ENCODE assay signal across 8 cellular contexts in the genomic region with DNA sequence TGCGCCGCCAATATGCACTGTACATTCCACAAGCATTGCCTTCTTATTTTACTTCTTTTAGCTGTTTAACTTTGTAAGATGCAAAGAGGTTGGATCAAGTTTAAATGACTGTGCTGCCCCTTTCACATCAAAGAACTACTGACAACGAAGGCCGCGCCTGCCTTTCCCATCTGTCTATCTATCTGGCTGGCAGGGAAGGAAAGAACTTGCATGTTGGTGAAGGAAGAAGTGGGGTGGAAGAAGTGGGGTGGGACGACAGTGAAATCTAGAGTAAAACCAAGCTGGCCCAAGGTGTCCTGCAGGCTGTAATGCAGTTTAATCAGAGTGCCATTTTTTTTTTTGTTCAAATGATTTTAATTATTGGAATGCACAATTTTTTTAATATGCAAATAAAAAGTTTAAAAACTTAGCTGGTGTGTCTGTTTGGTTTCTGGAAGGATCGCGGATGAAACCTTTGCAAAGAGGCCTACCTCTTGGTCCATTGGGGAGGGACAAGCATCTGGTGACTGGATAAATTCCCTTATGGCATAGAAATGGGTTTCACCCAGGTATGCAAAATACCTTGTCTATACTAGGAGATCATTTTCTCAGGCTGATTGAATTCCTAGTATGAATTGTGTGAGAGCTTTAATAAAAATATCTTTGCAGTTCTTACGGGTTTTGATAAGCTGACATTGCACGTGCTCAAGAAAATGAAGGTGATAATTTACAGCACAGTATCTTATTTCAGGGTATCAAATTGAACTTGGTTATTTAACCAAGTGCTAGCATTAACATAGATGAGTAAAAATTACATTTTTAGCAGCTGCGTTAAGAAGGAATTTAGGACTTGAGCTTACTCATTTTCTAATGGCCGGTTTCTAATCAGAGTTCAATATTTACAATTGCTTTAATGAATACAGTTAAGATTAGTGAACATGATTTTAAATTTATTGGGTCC. TPM values are rescaled to one million over a fixed set of nuclear protein-coding genes. Genes with fewer than 3 reads are reported as not detected.
DNase-seq lines count a peak whose midpoint lies in the region; ATAC-seq and TF ChIP-seq lines count a peak whose summit lies in the region.
"Not testable (repeated sequence)": the region's sequence is repeated elsewhere in the genome, so short reads cannot be mapped to it uniquely, and the experiment has no call there.

No MANE protein-coding gene starts in this region.

- not testable (repeated sequence) for H3K27me3 Mint-ChIP-seq in effector memory CD8-positive, alpha-beta T cell
- peaks cover 36 to 50% (median 48%) of the 10 kb centered on the region in 3 donors for H3K27me3 Mint-ChIP-seq in immature natural killer cell (ENCODE audit: low read depth in 3 of 3)

- ATAC-seq in activated naive CD4-positive, alpha-beta T cell treated with anti-CD3 and anti-CD28 coated beads, Interleukin-2, amount 50 U/mL, for 72 hours; effector memory CD8-positive, alpha-beta T cell (replicated peaks): not testable (repeated sequence)

- peak overlapping the region; percentile 99 for H3K27ac Mint-ChIP-seq in activated naive CD4-positive, alpha-beta T cell treated with anti-CD3 and anti-CD28 coated beads, Interleukin-2, amount 50 U/mL, for 72 hours
- H3K27ac Mint-ChIP-seq in effector memory CD8-positive, alpha-beta T cell: peak overlapping the region; percentile 98 to 99
- H3K27ac Mint-ChIP-seq in immature natural killer cell: peak overlapping the region; percentile 90 to 98 (median 96)

- H3K4me2 ChIP-seq in DOHH2 (ENCODE audit: low read length) (peak overlapping the region; percentile 54), osteoblast (ENCODE audit: insufficient read depth, low read length) (peak overlapping the region; percentile 80)

- H4K20me1 ChIP-seq in DOHH2 (ENCODE audit: control insufficient read depth, insufficient read depth, low read depth, low read length); osteoblast (ENCODE audit: insufficient read depth, low read length): not testable (repeated sequence)

- peak; percentile 2 for DNase-seq in SIG-M5 (lab: John Stamatoyannopoulos, UW)
- DNase-seq in activated naive CD4-positive, alpha-beta T cell treated with anti-CD3 and anti-CD28 coated beads, Interleukin-2, amount 50 U/mL, for 72 hours (ENCODE audit: low spot score in 2 of 2); effector memory CD8-positive, alpha-beta T cell; osteoblast (ENCODE audit: insufficient read length, low spot score, missing footprints); transverse colon: not testable (repeated sequence)
- peak in 1 of 3 donors; percentile 27 for DNase-seq in immature natural killer cell

- not testable (repeated sequence) for TF ChIP-seq CTCF in DOHH2 (IDR thresholded peaks at IDR 0.05; ENCODE audit: low read depth, low read length, poor library complexity, severe bottlenecking); osteoblast (IDR thresholded peaks at IDR 0.05; ENCODE audit: extremely low read depth, low read depth, low read length); transverse colon (IDR thresholded peaks at IDR 0.05)

- H3K4me3 Mint-ChIP-seq in effector memory CD8-positive, alpha-beta T cell: peak overlapping the region; percentile 94 to 98
- H3K4me3 Mint-ChIP-seq in immature natural killer cell: peak overlapping the region; percentile 94 to 99 (median 96)

- H3K4me1 ChIP-seq in DOHH2 (ENCODE audit: control insufficient read depth, low read length) (peaks cover 69% of the 10 kb centered on the region), HUES6 (ENCODE audit: control insufficient read depth, insufficient read depth, low read length) (peaks cover 48% of the 10 kb centered on the region)
- not testable (repeated sequence) for H3K4me1 ChIP-seq in osteoblast (ENCODE audit: insufficient read depth, low read length); transverse colon

- peak overlapping the region; percentile 99 for H3K27ac ChIP-seq in DOHH2 (ENCODE audit: low read depth, low read length)
- H3K27ac ChIP-seq in HUES6 (ENCODE audit: low read depth, low read length): peak overlapping the region; percentile 74; the same call in 1 of the 2 replicates
- peak overlapping the region; percentile 93 for H3K27ac ChIP-seq in osteoblast (ENCODE audit: low read depth, low read length)
- peak overlapping the region; percentile 90 to 99 (median 94) for H3K27ac ChIP-seq in transverse colon

- H3F3A ChIP-seq in DOHH2 (ENCODE audit: control insufficient read depth, insufficient read depth): peaks cover 54% of the 10 kb centered on the region

- in situ Hi-C loops in transverse colon (cut with MboI; ENCODE audit: low pct_ligation_motif_present in 1 of 4, low pct_unique_long_range_greater_than_20kb in 1 of 4, low sequenced_read_pairs in 3 of 4): loop anchor here in 2 of 4 donors (25.0 kb wide), 2 partner anchors 110 to 285 kb away; no protein-coding TSS in a partner anchor

- TF ChIP-seq POLR2A in transverse colon (IDR thresholded peaks at IDR 0.05): peak; percentile 10

- not testable (repeated sequence) for H3K9me2 ChIP-seq in DOHH2 (replicated peaks; ENCODE audit: control insufficient read depth, low read length)

- H3K9me3 ChIP-seq in DOHH2 (ENCODE audit: control insufficient read depth, insufficient read depth, low read length); HUES6 (ENCODE audit: control insufficient read depth, insufficient read depth, low read depth, low read length); osteoblast (ENCODE audit: low read depth, low read length); transverse colon: not testable (repeated sequence)

- not testable (repeated sequence) for H2AFZ ChIP-seq in osteoblast (ENCODE audit: low read length)

- peaks cover 48 to 56% of the 10 kb centered on the region in 2 donors for H3K36me3 Mint-ChIP-seq in activated naive CD4-positive, alpha-beta T cell treated with anti-CD3 and anti-CD28 coated beads, Interleukin-2, amount 50 U/mL, for 72 hours
- peaks cover 84% of the 10 kb centered on the region for H3K36me3 Mint-ChIP-seq in effector memory CD8-positive, alpha-beta T cell (ENCODE audit: insufficient read depth)
- H3K36me3 Mint-ChIP-seq in immature natural killer cell: peaks cover 26 to 36% (median 31%) of the 10 kb centered on the region in 3 donors

- H3K4me1 Mint-ChIP-seq in effector memory CD8-positive, alpha-beta T cell (ENCODE audit: low read depth in 2 of 2): peaks cover 20 to 35% of the 10 kb centered on the region in 2 donors
- peaks cover 65 to 79% of the 10 kb centered on the region in 2 donors for H3K4me1 Mint-ChIP-seq in immature natural killer cell

- TF ChIP-seq EP300 in transverse colon (IDR thresholded peaks at IDR 0.05; ENCODE audit: low read depth): not testable (repeated sequence)

- peaks cover 27% of the 10 kb centered on the region for H3K36me3 ChIP-seq in DOHH2 (ENCODE audit: control insufficient read depth, low read length)
- peaks cover 26% of the 10 kb centered on the region for H3K36me3 ChIP-seq in HUES6 (ENCODE audit: control insufficient read depth, insufficient read depth, low read length)
- not testable (repeated sequence) for H3K36me3 ChIP-seq in osteoblast (ENCODE audit: insufficient read depth, low read length); transverse colon

- H3K79me2 ChIP-seq in DOHH2 (ENCODE audit: control insufficient read depth, low read length) (peaks cover 42% of the 10 kb centered on the region), osteoblast (ENCODE audit: insufficient read depth, low read length) (peaks cover 16% of the 10 kb centered on the region)

- peak overlapping the region; percentile 100 for H3K9ac ChIP-seq in HUES6 (ENCODE audit: low read length)

- intact Hi-C loops in transverse colon (cut with DNase I; ENCODE audit: low total_unique reads): not testable (repeated sequence)

- H3K4me3 ChIP-seq in DOHH2 (ENCODE audit: low read length): peak overlapping the region; percentile 93
- H3K4me3 ChIP-seq in HUES6 (ENCODE audit: low read depth, low read length): peak overlapping the region; percentile 96
- H3K4me3 ChIP-seq in osteoblast (ENCODE audit: insufficient read depth, low read length): peak overlapping the region; percentile 78
- H3K4me3 ChIP-seq in transverse colon: peak overlapping the region in 3 of 4 donors; percentile 55 to 86 (median 67)

- H3K27me3 ChIP-seq in DOHH2 (ENCODE audit: control insufficient read depth, low read length); HUES6 (ENCODE audit: control insufficient read depth, insufficient read depth, low read length); osteoblast (ENCODE audit: insufficient read depth, low read length); transverse colon: not testable (repeated sequence)

- not testable (repeated sequence) for H3K9me3 Mint-ChIP-seq in activated naive CD4-positive, alpha-beta T cell treated with anti-CD3 and anti-CD28 coated beads, Interleukin-2, amount 50 U/mL, for 72 hours; effector memory CD8-positive, alpha-beta T cell; immature natural killer cell

- 22 to 52% methylated on average over 4 to 12 of the region's 12 CpGs for WGBS in transverse colon (ENCODE audit: low coverage in 1 of 2), 2 donors

RNA-seq across cellular contexts. Expression of gene TMSB4X, which starts 2.2 kb away (rescaled TPM):
- over 10,000 TPM in 1 of 2 donors, 1,000 to 10,000 TPM in 1; 8,550 to 11,762 TPM for total RNA-seq in activated naive CD4-positive, alpha-beta T cell treated with anti-CD3 and anti-CD28 coated beads, Interleukin-2, amount 50 U/mL, for 72 hours
- over 10,000 TPM; 26,219 to 39,735 (median 28,691) TPM for polyA plus RNA-seq in immature natural killer cell
- 5,120 and 5,652 TPM in 2 replicates for total RNA-seq in osteoblast
- total RNA-seq in transverse colon: 1,000 to 10,000 TPM in 3 of 4 donors, 100 to 1,000 TPM in 1; 680 to 4,578 (median 2,996) TPM
